Comparison of ENCODE assay signal across 1 cellular context in the genomic region with DNA sequence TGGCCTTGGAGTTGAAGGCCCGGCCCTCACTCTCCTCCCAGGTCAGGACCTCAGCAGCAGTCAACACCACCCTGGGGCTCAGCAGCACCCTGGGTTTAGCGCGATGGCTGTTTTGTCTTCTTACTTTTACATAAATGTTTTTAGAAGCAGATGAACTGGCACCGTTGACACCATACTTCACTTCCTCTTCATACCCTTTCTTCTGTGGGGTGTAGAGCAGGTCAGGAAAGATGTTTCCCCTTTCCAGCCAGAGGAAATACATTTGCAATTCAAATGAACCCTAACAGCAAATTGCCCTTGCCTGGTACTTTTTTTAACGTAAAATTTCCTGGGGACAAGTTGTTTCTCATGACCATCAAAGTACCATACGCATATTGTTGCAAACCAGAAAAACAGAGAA.
TF ChIP-seq lines count a peak whose summit lies in the region.

No MANE protein-coding gene starts in this region.

TF ChIP-seq in HepG2, 621 proteins besides CTCF, POLR2A, EP300 and RAD21 (continued from another document):
- TF ChIP-seq ZNF672 (CRISPR knock-in tag; IDR thresholded peaks at IDR 0.05): no peak
